Comparison of ENCODE assay signal across 26 cellular contexts in the genomic region with DNA sequence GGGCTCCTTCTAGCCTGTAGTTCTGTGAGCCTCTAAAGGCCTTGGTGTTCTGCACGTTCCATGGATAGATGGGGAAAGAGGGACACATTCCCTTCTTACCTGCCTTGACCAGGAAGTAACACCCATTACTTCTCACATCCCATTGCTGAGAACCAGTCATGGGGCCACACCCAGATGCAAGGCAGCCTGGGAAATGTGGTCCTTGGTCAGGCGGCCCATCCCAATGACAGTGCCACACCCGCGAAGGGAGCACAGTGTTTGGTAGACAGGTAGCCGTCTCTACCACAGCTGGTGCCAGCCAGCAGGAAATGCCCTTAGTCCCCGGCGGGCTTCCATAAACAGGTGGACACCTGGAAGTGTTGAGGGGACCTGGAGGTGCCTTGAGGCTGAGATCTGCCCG. TPM values are rescaled to one million over a fixed set of nuclear protein-coding genes. Genes with fewer than 3 reads are reported as not detected.
A peak's percentile ranks its signal among the peaks of the same experiment; 100 is the strongest.
DNase-seq lines count a peak whose midpoint lies in the region; ATAC-seq and TF ChIP-seq lines count a peak whose summit lies in the region.
"Had no signal": no experiment of that assay in that cellular context is flagged by ENCODE, and none has a peak within 500 bp of the region (broad histone marks: within the 10 kb centered on the region; RNA-seq: fewer than 3 reads in every experiment).

No MANE protein-coding gene starts in this region.

- H3K36me3 Mint-ChIP-seq in neural progenitor cell, result no peaks in the 10 kb centered on the region
- H3K36me3 Mint-ChIP-seq: activated naive CD4-positive, alpha-beta T cell treated with anti-CD3 and anti-CD28 coated beads, Interleukin-2, amount 50 U/mL, for 72 hours; CD8-positive, alpha-beta T cell; natural killer cell had no signal

- no peaks in the 10 kb centered on the region for H3K79me2 ChIP-seq in neural progenitor cell (ENCODE audit: low read depth)
- H3K79me2 ChIP-seq: hepatocyte had no signal

- no peaks in the 10 kb centered on the region for H3K4me1 ChIP-seq in HEK293 (ENCODE audit: control insufficient read depth, insufficient read depth, low read length)
- no peaks in the 10 kb centered on the region for H3K4me1 ChIP-seq in neural progenitor cell

- no peaks in the 10 kb centered on the region for H4K20me1 ChIP-seq in neural progenitor cell (ENCODE audit: low read depth)

- H3K4me2 ChIP-seq in neural progenitor cell, result no peak overlapping the region
- H3K4me2 ChIP-seq: hepatocyte had no signal

- H3K4me3 ChIP-seq in HEK293 (ENCODE audit: low read depth, low read length), result no peak overlapping the region
- no peak overlapping the region for H3K4me3 ChIP-seq in neural progenitor cell
- H3K4me3 ChIP-seq: hepatocyte had no signal

- H3K27ac Mint-ChIP-seq in neural progenitor cell, result no peak overlapping the region
- H3K27ac Mint-ChIP-seq: activated CD4-positive, alpha-beta memory T cell treated with anti-CD3 and anti-CD28 coated beads, Interleukin-2, amount 10 ng/mL, durations not matched to agents 7 days and 5 days; activated T-helper 17 cell treated with anti-CD3 and anti-CD28 coated beads, Interleukin-2, amount 50 U/mL, for 72 hours; B cell; CD8-positive, alpha-beta T cell; dendritic cell treated with granulocyte-macrophage colony-stimulating factor and Interleukin-4, amounts not matched to agents 40 ng/mL and 50 ng/mL, for 4 days; natural killer cell; stimulated activated naive CD8-positive, alpha-beta T cell treated with anti-CD3 and anti-CD28 coated beads, Interleukin-15, amount 100 ng/mL, for 72 hours had no signal

- POLR2A ChIA-PET in HEK293 (lab: Yijun Ruan, JAX), result no interaction called here

- H3K4me1 Mint-ChIP-seq in neural progenitor cell, result peaks cover 21% of the 10 kb centered on the region
- H3K4me1 Mint-ChIP-seq: activated CD4-positive, alpha-beta memory T cell treated with anti-CD3 and anti-CD28 coated beads, Interleukin-2, amount 10 ng/mL, durations not matched to agents 7 days and 5 days; activated T-helper 17 cell treated with anti-CD3 and anti-CD28 coated beads, Interleukin-2, amount 50 U/mL, for 72 hours; B cell; natural killer cell; stimulated activated naive CD8-positive, alpha-beta T cell treated with anti-CD3 and anti-CD28 coated beads, Interleukin-15, amount 100 ng/mL, for 72 hours had no signal

- H3K36me3 ChIP-seq in HEK293 (ENCODE audit: control insufficient read depth in 2 of 2, insufficient read depth in 1 of 2, low read length in 2 of 2) (no peaks in the 10 kb centered on the region), neural progenitor cell (no peaks in the 10 kb centered on the region)

- no peaks in the 10 kb centered on the region for H3K27me3 ChIP-seq in neural progenitor cell
- H3K27me3 ChIP-seq: hepatocyte had no signal

- no peaks in the 10 kb centered on the region for H3F3A ChIP-seq in neural progenitor cell (ENCODE audit: low read depth)

- H3K9me3 ChIP-seq in HEK293 (ENCODE audit: control insufficient read depth, insufficient read depth, low read depth, low read length) (no peaks in the 10 kb centered on the region), neural progenitor cell (ENCODE audit: low read depth) (no peaks in the 10 kb centered on the region)

- CTCF ChIA-PET in HEK293 (lab: Yijun Ruan, JAX), result interaction anchor here (1.1 to 1.7 kb wide), 2 partner anchors 15 to 262 kb away, joined by 3 to 4 read pairs; no protein-coding TSS in a partner anchor

- DNase-seq in OCI-M1 (lab: John Stamatoyannopoulos, UW) (peak; percentile 18), neural progenitor cell (ENCODE audit: low spot score) (no peak), NCI-H1417 treated with DMSO at 0.1 percent for 48 hours (lab: John Stamatoyannopoulos, UW) (no peak), T-helper 2 cell (no peak)
- DNase-seq in activated CD8-positive, alpha-beta memory T cell treated with anti-CD3 and anti-CD28 coated beads, Interleukin-2, amount 50 U/mL, for 48 hours, result no peak
- DNase-seq: activated CD4-positive, alpha-beta memory T cell treated with anti-CD3 and anti-CD28 coated beads, Interleukin-2, amount 10 ng/mL, durations not matched to agents 7 days and 5 days; activated CD4-positive, CD25-positive, alpha-beta regulatory T cell; anterior cingulate cortex; CD8-positive, alpha-beta T cell; DMS 273 treated with DMSO at 0.1 percent for 48 hours; natural killer cell; PC-3; Right ventricle myocardium superior; stimulated activated CD8-positive, alpha-beta memory T cell treated with anti-CD3 and anti-CD28 coated beads, Interleukin-4, amount 100 ng/mL, for 48 hours; stimulated activated naive CD8-positive, alpha-beta T cell treated with anti-CD3 and anti-CD28 coated beads, Interleukin-15, amount 100 ng/mL, for 72 hours had no signal

- peaks cover 5% of the 10 kb centered on the region for H3K27me3 Mint-ChIP-seq in neural progenitor cell (ENCODE audit: insufficient read depth, low read depth)

- H2AFZ ChIP-seq in neural progenitor cell (replicated peaks), result peak overlapping the region; percentile 48
- H2AFZ ChIP-seq: hepatocyte had no signal

- H3K27ac ChIP-seq in HEK293 (ENCODE audit: extremely low read depth, low read depth, low read length) (no peak overlapping the region), neural progenitor cell (no peak overlapping the region)
- H3K27ac ChIP-seq: hepatocyte had no signal

- TF ChIP-seq CTCF in HEK293 (tag by site-specific recombination; IDR thresholded peaks at IDR 0.05), result no peak
- TF ChIP-seq CTCF in neural progenitor cell (IDR thresholded peaks at IDR 0.05), result no peak

- no peak overlapping the region for H3K4me3 Mint-ChIP-seq in neural progenitor cell
- H3K4me3 Mint-ChIP-seq: activated CD4-positive, alpha-beta memory T cell treated with anti-CD3 and anti-CD28 coated beads, Interleukin-2, amount 10 ng/mL, durations not matched to agents 7 days and 5 days; activated T-helper 17 cell treated with anti-CD3 and anti-CD28 coated beads, Interleukin-2, amount 50 U/mL, for 72 hours; B cell; CD8-positive, alpha-beta T cell; dendritic cell treated with granulocyte-macrophage colony-stimulating factor and Interleukin-4, amounts not matched to agents 40 ng/mL and 50 ng/mL, for 4 days; natural killer cell; stimulated activated naive CD8-positive, alpha-beta T cell treated with anti-CD3 and anti-CD28 coated beads, Interleukin-15, amount 100 ng/mL, for 72 hours had no signal

- ATAC-seq in esophagus mucosa, result peak; percentile 69
- ATAC-seq: activated naive CD4-positive, alpha-beta T cell treated with anti-CD3 and anti-CD28 coated beads, Interleukin-2, amount 50 U/mL, for 72 hours; activated T-helper 17 cell treated with anti-CD3 and anti-CD28 coated beads, Interleukin-2, amount 50 U/mL, for 72 hours; CD8-positive, alpha-beta T cell; natural killer cell; PC-3; stimulated activated naive CD8-positive, alpha-beta T cell treated with anti-CD3 and anti-CD28 coated beads, Interleukin-15, amount 100 ng/mL, for 72 hours had no signal

- no peaks in the 10 kb centered on the region for H3K9me3 Mint-ChIP-seq in neural progenitor cell
- H3K9me3 Mint-ChIP-seq: activated CD4-positive, alpha-beta memory T cell treated with anti-CD3 and anti-CD28 coated beads, Interleukin-2, amount 10 ng/mL, durations not matched to agents 7 days and 5 days; activated naive CD4-positive, alpha-beta T cell treated with anti-CD3 and anti-CD28 coated beads, Interleukin-2, amount 50 U/mL, for 72 hours; activated T-helper 17 cell treated with anti-CD3 and anti-CD28 coated beads, Interleukin-2, amount 50 U/mL, for 72 hours; CD8-positive, alpha-beta T cell; dendritic cell treated with granulocyte-macrophage colony-stimulating factor and Interleukin-4, amounts not matched to agents 40 ng/mL and 50 ng/mL, for 4 days; natural killer cell; stimulated activated naive CD8-positive, alpha-beta T cell treated with anti-CD3 and anti-CD28 coated beads, Interleukin-15, amount 100 ng/mL, for 72 hours had no signal

- H3K9ac ChIP-seq in neural progenitor cell, result no peak overlapping the region

TF ChIP-seq in HEK293, 187 proteins besides CTCF, POLR2A, EP300 and RAD21 (continues in another document):
- TF ChIP-seq ZNF785 (tag by site-specific recombination; IDR thresholded peaks at IDR 0.05) (no peak), ZNF214 (tag by site-specific recombination; IDR thresholded peaks at IDR 0.05; ENCODE audit: borderline replicate concordance) (no peak), ZBTB17 (tag by site-specific recombination; IDR thresholded peaks at IDR 0.05) (peak; percentile 37; the same call in 1 of the 2 replicates), ZFP41 (tag by site-specific recombination; IDR thresholded peaks at IDR 0.05; ENCODE audit: borderline replicate concordance) (no peak), ZBTB1 (tag by site-specific recombination; IDR thresholded peaks at IDR 0.05) (no peak), ZNF561 (tag by site-specific recombination; IDR thresholded peaks at IDR 0.05; ENCODE audit: borderline replicate concordance) (no peak), KLF1 (tag by site-specific recombination; IDR thresholded peaks at IDR 0.05) (0 out of 2 replicates have a peak, but pooled peaks have one; percentile 17), ZNF112 (tag by site-specific recombination; IDR thresholded peaks at IDR 0.05) (no peak), SCRT1 (tag by site-specific recombination; IDR thresholded peaks at IDR 0.05; ENCODE audit: borderline replicate concordance) (no peak), ZNF2 (tag by site-specific recombination; IDR thresholded peaks at IDR 0.05) (no peak), PRDM1 (tag by site-specific recombination; IDR thresholded peaks at IDR 0.05) (no peak), ZBTB21 (tag by site-specific recombination; IDR thresholded peaks at IDR 0.05) (no peak), ZNF274 (IDR thresholded peaks at IDR 0.05; ENCODE audit: low read length) (no peak), ZNF274 (tag by site-specific recombination; IDR thresholded peaks at IDR 0.05; ENCODE audit: borderline replicate concordance) (no peak), FEZF1 (tag by site-specific recombination; IDR thresholded peaks at IDR 0.05) (no peak), YY1 (tag by site-specific recombination; IDR thresholded peaks at IDR 0.05) (no peak), WT1 (tag by site-specific recombination; IDR thresholded peaks at IDR 0.05) (no peak)
- TF ChIP-seq, protein P1, sequence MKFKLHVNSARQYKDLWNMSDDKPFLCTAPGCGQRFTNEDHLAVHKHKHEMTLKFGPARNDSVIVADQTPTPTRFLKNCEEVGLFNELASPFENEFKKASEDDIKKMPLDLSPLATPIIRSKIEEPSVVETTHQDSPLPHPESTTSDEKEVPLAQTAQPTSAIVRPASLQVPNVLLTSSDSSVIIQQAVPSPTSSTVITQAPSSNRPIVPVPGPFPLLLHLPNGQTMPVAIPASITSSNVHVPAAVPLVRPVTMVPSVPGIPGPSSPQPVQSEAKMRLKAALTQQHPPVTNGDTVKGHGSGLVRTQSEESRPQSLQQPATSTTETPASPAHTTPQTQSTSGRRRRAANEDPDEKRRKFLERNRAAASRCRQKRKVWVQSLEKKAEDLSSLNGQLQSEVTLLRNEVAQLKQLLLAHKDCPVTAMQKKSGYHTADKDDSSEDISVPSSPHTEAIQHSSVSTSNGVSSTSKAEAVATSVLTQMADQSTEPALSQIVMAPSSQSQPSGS (tag by site-specific recombination; IDR thresholded peaks at IDR 0.05; ENCODE audit: low read depth), result no peak

RNA-seq across cellular contexts. Expression of gene LCTL, which starts 23.2 kb away (rescaled TPM):
- total RNA-seq in esophagus mucosa, result not detected
- total RNA-seq in neural progenitor cell (ENCODE audit: low replicate concordance), result 17.2 and 19.2 TPM in 2 replicates
- total RNA-seq: activated CD4-positive, alpha-beta memory T cell treated with anti-CD3 and anti-CD28 coated beads, Interleukin-2, amount 10 ng/mL, durations not matched to agents 7 days and 5 days; activated naive CD4-positive, alpha-beta T cell treated with anti-CD3 and anti-CD28 coated beads, Interleukin-2, amount 50 U/mL, for 72 hours; activated T-helper 17 cell treated with anti-CD3 and anti-CD28 coated beads, Interleukin-2, amount 50 U/mL, for 72 hours; B cell; CD8-positive, alpha-beta T cell; hepatocyte; lower leg skin; natural killer cell; NCI-H460; omental fat pad; PC-3; Right ventricle myocardium superior; skeletal muscle tissue had no signal

Comparison
In these comparisons a context has a peak if more than half of its experiments do, and no peak if none do; other contexts are left out.
1. RNA of gene LCTL, which starts 23.2 kb away (total RNA-seq): 17.2 to 19.2 TPM in neural progenitor cell; not detected in esophagus mucosa (single experiment); every median in the first group is over 10 times any median in the second.